Comparison of ENCODE assay signal across 8 cellular contexts in the genomic region with DNA sequence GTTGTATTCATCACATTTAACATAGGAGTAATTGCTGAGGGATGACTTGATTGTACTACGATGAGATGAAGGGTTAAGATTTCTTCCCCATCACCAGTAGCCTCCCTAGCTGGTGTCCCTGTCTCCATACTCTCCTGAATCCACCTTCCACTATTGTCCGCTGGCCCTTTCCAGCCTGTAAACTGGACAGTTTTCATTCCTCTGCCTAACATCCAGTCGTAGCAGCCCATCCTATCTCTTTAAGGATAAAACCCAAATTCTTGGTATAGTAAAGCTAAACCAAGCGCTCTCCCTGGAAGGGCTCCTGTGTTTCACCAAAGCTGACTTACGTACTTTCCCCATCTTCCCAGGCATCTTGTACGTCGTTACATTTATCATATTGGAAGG. TPM values are rescaled to one million over a fixed set of nuclear protein-coding genes. Genes with fewer than 3 reads are reported as not detected.
A peak's percentile ranks its signal among the peaks of the same experiment; 100 is the strongest.
DNase-seq lines count a peak whose midpoint lies in the region; ATAC-seq, FAIRE-seq and TF ChIP-seq lines count a peak whose summit lies in the region.

No MANE protein-coding gene starts in this region.

- H3K4me3 ChIP-seq in BLaER1 (peak overlapping the region; percentile 82), Panc1 (ENCODE audit: low read depth in 2 of 2, low read length in 2 of 2) (peak overlapping the region; percentile 67 to 96), coronary artery (peak overlapping the region; percentile 81), mesenchymal stem cell (ENCODE audit: insufficient read depth in 1 of 2, low read depth in 1 of 2, low read length in 2 of 2) (peak overlapping the region; percentile 26 to 90), upper lobe of left lung (peak overlapping the region; percentile 77 to 90 (median 82))

- no peak overlapping the region for H4K91ac ChIP-seq in mesenchymal stem cell (ENCODE audit: low read length)

- peaks cover 71% of the 10 kb centered on the region for H3K4me1 ChIP-seq in BLaER1
- H3K4me1 ChIP-seq in Panc1 (ENCODE audit: control insufficient read depth, insufficient read depth, low read length): peaks cover 44% of the 10 kb centered on the region
- H3K4me1 ChIP-seq in mesenchymal stem cell (ENCODE audit: control insufficient read depth, insufficient read depth, low read depth, low read length): peaks cover 2% of the 10 kb centered on the region
- H3K4me1 ChIP-seq in upper lobe of left lung: peaks cover 23 to 51% (median 29%) of the 10 kb centered on the region in 4 donors

- H2AK5ac ChIP-seq in mesenchymal stem cell (ENCODE audit: low read length, severe bottlenecking): peak overlapping the region; percentile 77

- H3K36me3 ChIP-seq in BLaER1 (peaks cover 27% of the 10 kb centered on the region), Panc1 (ENCODE audit: control insufficient read depth, insufficient read depth, low read length) (peaks cover 11% of the 10 kb centered on the region), mesenchymal stem cell (ENCODE audit: control insufficient read depth in 1 of 2, insufficient read depth in 2 of 2, low read depth in 1 of 2, low read length in 2 of 2) (peaks cover 4 to 37% of the 10 kb centered on the region in 2 experiments), upper lobe of left lung (peaks cover 0 to 17% (median 0%) of the 10 kb centered on the region in 4 donors)

- H4K20me1 ChIP-seq in BLaER1: peaks cover 41% of the 10 kb centered on the region

- H2BK12ac ChIP-seq in mesenchymal stem cell (ENCODE audit: low read length in 2 of 2): no peak overlapping the region

- peak; percentile 18 for FAIRE-seq in GM18507 (lab: Jason Lieb, UNC)

- H3K4me2 ChIP-seq in BLaER1: peak overlapping the region; percentile 85
- peak overlapping the region; percentile 88 for H3K4me2 ChIP-seq in mesenchymal stem cell (ENCODE audit: low read length, poor library complexity, severe bottlenecking)

- no peak for TF ChIP-seq EP300 in upper lobe of left lung (IDR thresholded peaks at IDR 0.05)

- in situ Hi-C loops in Panc1 (cut with HindIII; ENCODE audit: low pct_unique_long_range_greater_than_20kb, low sequenced_read_pairs): no loop called here

- intact Hi-C loops in Panc1 (cut with micrococcal nuclease; ENCODE audit: unreplicated experiment): loop anchor here (5.0 kb wide), 1 partner anchor 206 kb away; no protein-coding TSS in a partner anchor

- no peak overlapping the region for H3K14ac ChIP-seq in mesenchymal stem cell (ENCODE audit: low read length in 2 of 2)

- no peak overlapping the region for H3K4ac ChIP-seq in mesenchymal stem cell (ENCODE audit: low read depth in 1 of 2, low read length in 2 of 2)

- POLR2A ChIA-PET in Panc1 (lab: Charles Lee): interaction anchor here (0.8 to 1.0 kb wide), 3 partner anchors 11 to 231 kb away, joined by 3 to 5 read pairs (median 4); a partner anchor contains a TSS

- TSS peak; percentile 79 for BruUV-seq in Panc1 (replicated peaks; lab: Mats Ljungman, UMichigan)

- H3K27me3 ChIP-seq in BLaER1 (no peaks in the 10 kb centered on the region), Panc1 (ENCODE audit: control insufficient read depth, insufficient read depth, low read length) (no peaks in the 10 kb centered on the region), mesenchymal stem cell (ENCODE audit: control insufficient read depth in 1 of 2, insufficient read depth in 1 of 2, low read length in 2 of 2) (no peaks in the 10 kb centered on the region), upper lobe of left lung (no peaks in the 10 kb centered on the region)

- DNase-seq in GM18507 (ENCODE audit: extremely low spot score, insufficient read length, low read depth) (no peak), Panc1 (ENCODE audit: low read depth, low spot score) (peak; percentile 36), coronary artery (ENCODE audit: low spot score) (no peak), mesenchymal stem cell (peak; percentile 58), upper lobe of left lung (no peak), NCI-H2196 treated with DMSO at 0.1 percent for 48 hours (lab: John Stamatoyannopoulos, UW; ENCODE audit: unreplicated experiment) (no peak), GDM1 (lab: John Stamatoyannopoulos, UW) (no peak)

- no peak overlapping the region for H4K8ac ChIP-seq in mesenchymal stem cell (ENCODE audit: low read length)

- H3K9me3 ChIP-seq in BLaER1 (no peaks in the 10 kb centered on the region), Panc1 (ENCODE audit: control insufficient read depth, insufficient read depth, low read depth, low read length) (no peaks in the 10 kb centered on the region), mesenchymal stem cell (ENCODE audit: control insufficient read depth, low read length) (no peaks in the 10 kb centered on the region), upper lobe of left lung (no peaks in the 10 kb centered on the region)

- CTCF ChIA-PET in Panc1 (lab: Charles Lee): no interaction called here

- H2AFZ ChIP-seq in mesenchymal stem cell (ENCODE audit: low read depth, low read length): no peak overlapping the region

- peak overlapping the region; percentile 24 to 89 for H3K18ac ChIP-seq in mesenchymal stem cell (ENCODE audit: low read depth in 1 of 2, low read length in 2 of 2)

- H2BK5ac ChIP-seq in mesenchymal stem cell (ENCODE audit: low read depth, low read length, poor library complexity, severe bottlenecking): no peak overlapping the region

- 1% methylated on average over 4 of the region's 7 CpGs for WGBS in mesenchymal stem cell
- WGBS in upper lobe of left lung, 2 donors: 0 to 3% methylated on average over 7 of the region's 7 CpGs

- H3K27ac ChIP-seq in BLaER1: peak overlapping the region; percentile 99
- H3K27ac ChIP-seq in Panc1 (ENCODE audit: low read length): peak overlapping the region; percentile 95
- peak overlapping the region; percentile 96 to 98 for H3K27ac ChIP-seq in coronary artery
- peak overlapping the region; percentile 91 for H3K27ac ChIP-seq in mesenchymal stem cell (ENCODE audit: low read length, poor library complexity, severe bottlenecking)
- peak overlapping the region; percentile 97 to 100 (median 100) for H3K27ac ChIP-seq in upper lobe of left lung

- no peak for TF ChIP-seq CTCF in Panc1 (IDR thresholded peaks at IDR 0.05)
- no peak for TF ChIP-seq CTCF in coronary artery (IDR thresholded peaks at IDR 0.05)
- TF ChIP-seq CTCF in upper lobe of left lung (IDR thresholded peaks at IDR 0.05): no peak

- no peak overlapping the region for H2BK120ac ChIP-seq in mesenchymal stem cell (ENCODE audit: low read depth, low read length)

- no peak for TF ChIP-seq POLR2A in upper lobe of left lung (IDR thresholded peaks at IDR 0.05)

- ATAC-seq in Panc1 (peak; percentile 7; the same call in 1 of the 2 replicates), upper lobe of left lung (ENCODE audit: low FRiP score in 2 of 2) (peak in 1 of 2 donors; percentile 0)

- H3K9ac ChIP-seq in BLaER1 (peak overlapping the region; percentile 98), mesenchymal stem cell (ENCODE audit: low read length) (peak overlapping the region; percentile 98)

- H2BK15ac ChIP-seq in mesenchymal stem cell (ENCODE audit: low read depth, poor library complexity, severe bottlenecking): no peak overlapping the region

- no peak overlapping the region for H3K23ac ChIP-seq in mesenchymal stem cell (ENCODE audit: low read length in 2 of 2)

- peaks cover 1% of the 10 kb centered on the region for H3K79me1 ChIP-seq in mesenchymal stem cell (replicated peaks; ENCODE audit: low read length, poor library complexity, severe bottlenecking)

RNA-seq across cellular contexts. Expression of a gene that starts 0.7 kb away (rescaled TPM):
- total RNA-seq in Panc1 (2021; ENCODE audit: unreplicated experiment): 55.0 TPM
- 47.0 TPM for polyA plus RNA-seq in Panc1 (2012; ENCODE audit: insufficient read length)
- polyA plus RNA-seq in mesenchymal stem cell (2013, experiment 1 of 2): 70.6 TPM
- polyA plus RNA-seq in mesenchymal stem cell (2013, experiment 2 of 2): 71.2 TPM
- total RNA-seq in upper lobe of left lung: 10 to 100 TPM in 5 of 6 donors, 1 to 10 TPM in 1; 9.4 to 35.3 (median 25.6) TPM

RNA-seq across cellular contexts. Expression of a gene that starts 28.2 kb away (rescaled TPM):
- total RNA-seq in Panc1 (2021; ENCODE audit: unreplicated experiment) (361 TPM), upper lobe of left lung (100 to 1,000 TPM; 213 to 505 (median 304) TPM)
- 321 TPM for polyA plus RNA-seq in Panc1 (2012; ENCODE audit: insufficient read length)
- 184 TPM for polyA plus RNA-seq in mesenchymal stem cell (2013, experiment 1 of 2)
- polyA plus RNA-seq in mesenchymal stem cell (2013, experiment 2 of 2): 179 TPM

Comparison
In these comparisons a context has a peak if more than half of its experiments do, and no peak if none do; other contexts are left out.
1. DNase-seq: peak in Panc1 (single experiment) and mesenchymal stem cell (single experiment); none in GM18507 (single experiment), coronary artery (single experiment), upper lobe of left lung (0 of 2), NCI-H2196 treated with DMSO at 0.1 percent for 48 hours (single experiment) and GDM1 (single experiment).
2. Peak in every context shown above with its lines, with median percentiles within 50 percentile points of each other: H3K27ac ChIP-seq and H3K4me3 ChIP-seq.